8 cellular contexts compared by ENCODE assay signal in the genomic region with DNA sequence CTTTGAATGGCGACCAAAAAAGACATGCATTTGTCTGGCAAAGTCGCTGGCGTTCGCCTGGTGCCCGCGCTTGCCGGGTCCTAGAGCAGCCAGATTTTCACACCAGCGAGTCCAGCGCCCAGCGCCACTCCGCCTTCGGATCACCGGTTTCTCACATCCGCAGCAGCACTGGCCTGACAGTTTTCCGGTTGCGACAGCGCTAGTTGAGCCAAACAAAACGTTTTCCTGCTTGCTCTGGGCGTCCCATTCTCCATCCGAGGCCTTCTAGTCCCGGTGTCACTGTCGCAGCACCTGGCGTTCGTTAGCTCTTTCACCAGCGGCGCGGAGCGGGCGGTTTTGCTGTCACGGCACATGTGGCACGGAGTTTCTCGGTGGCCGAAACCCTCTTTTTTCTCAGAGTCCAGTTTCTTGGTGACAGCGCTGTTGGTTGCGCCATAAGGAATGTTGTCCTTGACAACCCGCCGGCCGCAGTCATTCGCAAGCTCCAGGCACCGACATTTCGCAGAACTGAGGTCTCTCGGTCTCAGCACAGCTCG. TPM values are rescaled to one million over a fixed set of nuclear protein-coding genes. Genes with fewer than 3 reads are reported as not detected.
DNase-seq lines count a peak whose midpoint lies in the region; ATAC-seq and TF ChIP-seq lines count a peak whose summit lies in the region.

No MANE protein-coding gene starts in this region.

- H3K36me3 ChIP-seq in DND-41 (ENCODE audit: insufficient read depth, low read length) (no peaks in the 10 kb centered on the region; the same call in 1 of the 2 replicates), iPS DF 6.9 (ENCODE audit: control insufficient read depth, insufficient read depth, low read length) (no peaks in the 10 kb centered on the region)

- DNase-seq in DND-41 (peak; percentile 88), SW480 (ENCODE audit: low spot score) (peak; percentile 78), amniotic epithelial cell (ENCODE audit: low read depth) (peak; percentile 79), iPS DF 6.9 (ENCODE audit: low read depth, low spot score) (no peak), skeletal muscle cell (ENCODE audit: low read depth) (peak; percentile 75), foreskin melanocyte (no peak)
- peak; percentile 71 for DNase-seq in Jurkat, Clone E6-1 (ENCODE audit: low read depth, low spot score)

- H3K9me3 ChIP-seq in DND-41 (ENCODE audit: insufficient read depth, low read length, severe bottlenecking): peaks cover 9% of the 10 kb centered on the region
- no peaks in the 10 kb centered on the region; the same call in 1 of the 2 replicates for H3K9me3 ChIP-seq in iPS DF 6.9 (ENCODE audit: control insufficient read depth, insufficient read depth, low read length)

- H3K4me1 ChIP-seq in DND-41 (ENCODE audit: insufficient read depth, low read length) (peaks cover 42% of the 10 kb centered on the region), iPS DF 6.9 (ENCODE audit: control insufficient read depth, insufficient read depth, low read length) (0 out of 2 replicates have a peak, but pooled peaks cover 4% of the 10 kb centered on the region)

- H3K27ac ChIP-seq in DND-41 (ENCODE audit: low read length) (peak overlapping the region; percentile 98), iPS DF 6.9 (ENCODE audit: low read length) (no peak overlapping the region)

- H3K4me3 ChIP-seq in DND-41 (ENCODE audit: low read depth in 1 of 2, low read length in 2 of 2): peak overlapping the region; percentile 70 to 83
- H3K4me3 ChIP-seq in Jurkat, Clone E6-1 (ENCODE audit: low read length): peak overlapping the region; percentile 72
- peak overlapping the region; percentile 33; the same call in 1 of the 2 replicates for H3K4me3 ChIP-seq in iPS DF 6.9 (ENCODE audit: low read length)
- peak overlapping the region; percentile 49 for H3K4me3 ChIP-seq in skeletal muscle cell (ENCODE audit: low read depth, low read length)

- H3K4me2 ChIP-seq in DND-41 (ENCODE audit: insufficient read depth, low read length): peak overlapping the region; percentile 73

- peaks cover 75% of the 10 kb centered on the region for H3K79me2 ChIP-seq in DND-41 (ENCODE audit: insufficient read depth, low read length)

- H3K27me3 ChIP-seq in DND-41 (ENCODE audit: insufficient read depth, low read length, poor library complexity): no peaks in the 10 kb centered on the region
- peaks cover 66% of the 10 kb centered on the region for H3K27me3 ChIP-seq in iPS DF 6.9 (ENCODE audit: control insufficient read depth, insufficient read depth, low read length)

- no peaks in the 10 kb centered on the region for H4K20me1 ChIP-seq in DND-41 (ENCODE audit: insufficient read depth, low read length)

- WGBS in iPS DF 6.9 (ENCODE audit: insufficient coverage, insufficient read length): no CpG with 5 or more reads among the region's 43 CpGs

- TF ChIP-seq CTCF in DND-41 (IDR thresholded peaks at IDR 0.05; ENCODE audit: borderline replicate concordance, extremely low read depth, low read length, poor library complexity, severe bottlenecking): no peak

- ATAC-seq in DND-41 (ENCODE audit: insufficient read depth, low read depth) (peak; percentile 51), GM21717 (IDR thresholded peaks at IDR 0.05; ENCODE audit: unreplicated experiment) (peak; percentile 40)

- H2AFZ ChIP-seq in DND-41 (ENCODE audit: low read depth, low read length): peak overlapping the region; percentile 48

- H3K9ac ChIP-seq in DND-41 (ENCODE audit: low read depth, low read length): peak overlapping the region; percentile 89

RNA-seq across cellular contexts. Expression of a gene that starts 48.0 kb away (rescaled TPM):
- 31.8 TPM for polyA plus RNA-seq in Jurkat, Clone E6-1 (2012; ENCODE audit: insufficient read depth, insufficient read length)

Comparison
In these comparisons a context has a peak if more than half of its experiments do, and no peak if none do; other contexts are left out.
1. DNase-seq: peak in DND-41 (single experiment), Jurkat, Clone E6-1 (single experiment), SW480 (single experiment), amniotic epithelial cell (single experiment) and skeletal muscle cell (single experiment); none in iPS DF 6.9 (single experiment) and foreskin melanocyte (single experiment).
2. Peak in every context shown above with its lines, with median percentiles within 50 percentile points of each other: H3K4me3 ChIP-seq.